ENCODE assay signal across 1 cellular context in genomic region chr4:145177906-145178538, GRCh38.
TF ChIP-seq lines count a peak whose summit lies in the region.

No MANE protein-coding gene starts in this region.

TF ChIP-seq in HepG2, 621 proteins besides CTCF, POLR2A, EP300 and RAD21 (continued from another document):
- TF ChIP-seq HCFC1 (IDR thresholded peaks at IDR 0.05; ENCODE audit: low read depth, low read length) (no peak), ASH2L (IDR thresholded peaks at IDR 0.05; ENCODE audit: insufficient read length, low read depth, low read length) (peak; percentile 2), GLI4 (CRISPR knock-in tag; IDR thresholded peaks at IDR 0.05; ENCODE audit: borderline replicate concordance) (no peak), ZNF512B (CRISPR knock-in tag; IDR thresholded peaks at IDR 0.05; ENCODE audit: borderline replicate concordance) (no peak), ARNT2 (CRISPR knock-in tag; IDR thresholded peaks at IDR 0.05; ENCODE audit: low read depth) (no peak), MIER3 (CRISPR knock-in tag; IDR thresholded peaks at IDR 0.05; ENCODE audit: borderline replicate concordance) (no peak), ZNF414 (CRISPR knock-in tag; IDR thresholded peaks at IDR 0.05) (no peak), ZNF530 (CRISPR knock-in tag; IDR thresholded peaks at IDR 0.05; ENCODE audit: low read depth) (no peak), MEIS1 (CRISPR knock-in tag; IDR thresholded peaks at IDR 0.05; ENCODE audit: borderline replicate concordance) (no peak), SIN3A (IDR thresholded peaks at IDR 0.05; ENCODE audit: borderline replicate concordance, low read depth, low read length) (no peak), PAF1 (CRISPR knock-in tag; IDR thresholded peaks at IDR 0.05) (no peak), FOXO4 (CRISPR knock-in tag; conservative IDR thresholded peaks at IDR 0.05) (no peak), ZMAT5 (CRISPR knock-in tag; IDR thresholded peaks at IDR 0.05; ENCODE audit: borderline replicate concordance, low read depth) (no peak), MYC (CRISPR knock-in tag; IDR thresholded peaks at IDR 0.05; ENCODE audit: borderline replicate concordance) (no peak), GTF2F1 (IDR thresholded peaks at IDR 0.05; ENCODE audit: low read length) (no peak), ZNF770 (CRISPR knock-in tag; IDR thresholded peaks at IDR 0.05) (no peak), SRY (CRISPR knock-in tag; IDR thresholded peaks at IDR 0.05) (no peak), AKAP8 (CRISPR knock-in tag; IDR thresholded peaks at IDR 0.05) (no peak), MAFG (CRISPR knock-in tag; IDR thresholded peaks at IDR 0.05) (no peak), ELF3 (CRISPR knock-in tag; IDR thresholded peaks at IDR 0.05) (peak; percentile 73), MYPOP (CRISPR knock-in tag; IDR thresholded peaks at IDR 0.05) (peak; percentile 75), ZFP91 (CRISPR knock-in tag; IDR thresholded peaks at IDR 0.05; ENCODE audit: borderline replicate concordance) (no peak), ATF5 (CRISPR knock-in tag; IDR thresholded peaks at IDR 0.05; ENCODE audit: low read depth) (no peak), RBAK (CRISPR knock-in tag; IDR thresholded peaks at IDR 0.05) (no peak), MLXIP (CRISPR knock-in tag; IDR thresholded peaks at IDR 0.05; ENCODE audit: borderline replicate concordance) (no peak), SOX5 (CRISPR knock-in tag; IDR thresholded peaks at IDR 0.05; ENCODE audit: borderline replicate concordance) (no peak), FOXA3 (CRISPR knock-in tag; IDR thresholded peaks at IDR 0.05) (no peak; the same call in 1 of the 2 replicates), MAFF (IDR thresholded peaks at IDR 0.05; ENCODE audit: low read depth, low read length) (no peak), ARID2 (CRISPR knock-in tag; IDR thresholded peaks at IDR 0.05; ENCODE audit: borderline replicate concordance) (no peak), POLR2AphosphoS2 (IDR thresholded peaks at IDR 0.05; ENCODE audit: low read depth, low read length) (no peak), NRL (CRISPR knock-in tag; IDR thresholded peaks at IDR 0.05; ENCODE audit: borderline replicate concordance) (no peak), XBP1 (CRISPR knock-in tag; IDR thresholded peaks at IDR 0.05) (no peak), CSRNP1 (CRISPR knock-in tag; IDR thresholded peaks at IDR 0.05) (no peak), ZNF235 (CRISPR knock-in tag; IDR thresholded peaks at IDR 0.05; ENCODE audit: borderline replicate concordance) (no peak), FOXA1 (IDR thresholded peaks at IDR 0.05) (no peak), FOXA1 (CRISPR knock-in tag; IDR thresholded peaks at IDR 0.05) (no peak), REL (CRISPR knock-in tag; conservative IDR thresholded peaks at IDR 0.05) (no peak), HIC2 (CRISPR knock-in tag; IDR thresholded peaks at IDR 0.05; ENCODE audit: low read depth) (no peak)
